ENCODE assay signal across 1 cellular context in the genomic region with DNA sequence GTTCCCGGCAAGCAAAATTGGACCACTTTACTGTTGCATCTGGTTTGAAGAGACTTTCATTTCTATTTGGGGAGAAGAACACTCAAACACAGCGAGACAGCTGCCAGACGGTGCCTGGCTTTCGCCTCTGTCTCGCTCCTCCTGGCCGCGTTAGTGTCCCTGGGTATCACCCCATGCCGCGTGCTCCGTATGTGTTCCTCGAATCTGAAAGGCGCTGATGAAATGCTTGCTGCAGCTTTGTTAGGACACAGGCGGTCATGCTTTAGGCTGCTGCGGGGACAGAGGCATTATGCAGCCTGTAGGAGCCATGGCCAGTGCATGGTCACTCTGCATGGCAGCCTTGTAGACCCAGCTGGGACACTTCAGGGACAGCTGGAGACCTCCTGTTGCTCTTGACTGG.
TF ChIP-seq lines count a peak whose summit lies in the region.

No MANE protein-coding gene starts in this region.

TF ChIP-seq in HepG2, 621 proteins besides CTCF, POLR2A, EP300 and RAD21 (continued from another document):
- TF ChIP-seq, protein P1, sequence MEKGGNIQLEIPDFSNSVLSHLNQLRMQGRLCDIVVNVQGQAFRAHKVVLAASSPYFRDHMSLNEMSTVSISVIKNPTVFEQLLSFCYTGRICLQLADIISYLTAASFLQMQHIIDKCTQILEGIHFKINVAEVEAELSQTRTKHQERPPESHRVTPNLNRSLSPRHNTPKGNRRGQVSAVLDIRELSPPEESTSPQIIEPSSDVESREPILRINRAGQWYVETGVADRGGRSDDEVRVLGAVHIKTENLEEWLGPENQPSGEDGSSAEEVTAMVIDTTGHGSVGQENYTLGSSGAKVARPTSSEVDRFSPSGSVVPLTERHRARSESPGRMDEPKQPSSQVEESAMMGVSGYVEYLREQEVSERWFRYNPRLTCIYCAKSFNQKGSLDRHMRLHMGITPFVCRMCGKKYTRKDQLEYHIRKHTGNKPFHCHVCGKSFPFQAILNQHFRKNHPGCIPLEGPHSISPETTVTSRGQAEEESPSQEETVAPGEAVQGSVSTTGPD (CRISPR knock-in tag; IDR thresholded peaks at IDR 0.05) = no peak
- TF ChIP-seq TOE1 (CRISPR knock-in tag; IDR thresholded peaks at IDR 0.05) (no peak), ZNF761 (CRISPR knock-in tag; conservative IDR thresholded peaks at IDR 0.05) (no peak)
